15 cellular contexts compared by ENCODE assay signal in genomic region chr7:43693687-43694398, GRCh38. TPM values are rescaled to one million over a fixed set of nuclear protein-coding genes. Genes with fewer than 3 reads are reported as not detected.
A peak's percentile ranks its signal among the peaks of the same experiment; 100 is the strongest.
DNase-seq lines count a peak whose midpoint lies in the region; ATAC-seq and TF ChIP-seq lines count a peak whose summit lies in the region.
"Had no signal": no experiment of that assay in that cellular context is flagged by ENCODE, and none has a peak within 500 bp of the region (broad histone marks: within the 10 kb centered on the region; RNA-seq: fewer than 3 reads in every experiment).

No MANE protein-coding gene starts in this region.

- WGBS in mesodermal cell (ENCODE audit: insufficient coverage in 2 of 2), 2 experiments, result 100% methylated on average over 3 to 4 of the region's 4 CpGs

- no peak overlapping the region for H3K4me3 ChIP-seq in AG10803 (ENCODE audit: low read length)
- H3K4me3 ChIP-seq in MG63, result no peak overlapping the region
- no peak overlapping the region for H3K4me3 ChIP-seq in choroid plexus epithelial cell (ENCODE audit: low read depth, low read length)
- H3K4me3 ChIP-seq in mesodermal cell (ENCODE audit: extremely low read depth, insufficient read depth, low read length, poor library complexity, severe bottlenecking), result no peak overlapping the region
- H3K4me3 ChIP-seq: BLaER1, PC-9, prostate gland had no signal

- DNase-seq in AG10803 (ENCODE audit: low read depth) (peak; percentile 72), MG63 (peak; percentile 49), choroid plexus epithelial cell (ENCODE audit: low read depth) (peak; percentile 54), left ventricle myocardium superior (no peak), pons (ENCODE audit: low spot score) (no peak), NCI-H1092 (lab: John Stamatoyannopoulos, UW) (no peak)
- DNase-seq: head of caudate nucleus; mesendoderm; NCI-H2227 treated with DMSO at 0.1 percent for 48 hours; stimulated activated naive CD8-positive, alpha-beta T cell treated with anti-CD3 and anti-CD28 coated beads, Interleukin-15, amount 100 ng/mL, for 72 hours had no signal

- ATAC-seq in left ventricle myocardium superior (no peak), HG03520 (IDR thresholded peaks at IDR 0.05; ENCODE audit: unreplicated experiment) (no peak)
- ATAC-seq: stimulated activated naive CD8-positive, alpha-beta T cell treated with anti-CD3 and anti-CD28 coated beads, Interleukin-15, amount 100 ng/mL, for 72 hours had no signal

- peak overlapping the region; percentile 41 for H3K27ac ChIP-seq in mesodermal cell (ENCODE audit: low read depth, low read length, severe bottlenecking)
- H3K27ac ChIP-seq: BLaER1, prostate gland had no signal

- H3K36me3 ChIP-seq in MG63 (no peaks in the 10 kb centered on the region), mesodermal cell (ENCODE audit: control insufficient read depth, insufficient read depth, low read length) (no peaks in the 10 kb centered on the region)
- H3K36me3 ChIP-seq: prostate gland had no signal

- no peaks in the 10 kb centered on the region for H3K27me3 ChIP-seq in MG63
- H3K27me3 ChIP-seq: BLaER1 had no signal

- intact Hi-C loops in left ventricle myocardium superior (cut with micrococcal nuclease), result no loop called here

- no peak for TF ChIP-seq CTCF in AG10803 (conservative IDR thresholded peaks at IDR 0.05; ENCODE audit: low read length)
- no peak for TF ChIP-seq CTCF in choroid plexus epithelial cell (conservative IDR thresholded peaks at IDR 0.05; ENCODE audit: low read depth, low read length)

- H3K4me1 ChIP-seq in mesodermal cell (ENCODE audit: control insufficient read depth, insufficient read depth, low read length, poor library complexity, severe bottlenecking), result peaks cover 16% of the 10 kb centered on the region
- H3K4me1 ChIP-seq: prostate gland had no signal

- H3K9me3 ChIP-seq in MG63 (no peaks in the 10 kb centered on the region), mesodermal cell (ENCODE audit: control insufficient read depth, low read length) (no peaks in the 10 kb centered on the region)
- H3K9me3 ChIP-seq: prostate gland had no signal

RNA-seq across cellular contexts. Expression of gene COA1, which starts 35.5 kb away (rescaled TPM):
- total RNA-seq in MG63 (2014; rRNA removed; shearing (Covaris generic); ENCODE audit: low replicate concordance), result 37.0 and 58.9 TPM in 2 replicates
- 97.5 TPM for polyA plus RNA-seq in mesodermal cell (2013, experiment 1 of 2)
- 93.8 TPM for polyA plus RNA-seq in mesodermal cell (2013, experiment 2 of 2)
- 72.5 TPM for total RNA-seq in left ventricle myocardium superior

Comparison
In these comparisons a context has a peak if more than half of its experiments do, and no peak if none do; other contexts are left out.
1. DNase-seq: peak in AG10803 (single experiment), MG63 (single experiment) and choroid plexus epithelial cell (single experiment); none in left ventricle myocardium superior (single experiment), pons (single experiment) and NCI-H1092 (single experiment).